Comparison of ENCODE assay signal across 35 cellular contexts in genomic region chr17:79648181-79648831, GRCh38. TPM values are rescaled to one million over a fixed set of nuclear protein-coding genes. Genes with fewer than 3 reads are reported as not detected.
DNase-seq lines count a peak whose midpoint lies in the region; FAIRE-seq and TF ChIP-seq lines count a peak whose summit lies in the region.
"Had no signal": no experiment of that assay in that cellular context is flagged by ENCODE, and none has a peak within 500 bp of the region (broad histone marks: within the 10 kb centered on the region; RNA-seq: fewer than 3 reads in every experiment).

No MANE protein-coding gene starts in this region.

- no peak overlapping the region for H2BK120ac ChIP-seq in neuronal stem cell (ENCODE audit: low read depth, low read length)

- no peaks in the 10 kb centered on the region for H3K9me3 Mint-ChIP-seq in activated CD4-positive, alpha-beta memory T cell treated with anti-CD3 and anti-CD28 coated beads, Interleukin-2, amount 10 ng/mL, durations not matched to agents 7 days and 5 days
- H3K9me3 Mint-ChIP-seq in activated CD4-positive, alpha-beta memory T cell treated with anti-CD3 and anti-CD28 coated beads for 36 hours, result no peaks in the 10 kb centered on the region
- peaks cover 9% of the 10 kb centered on the region for H3K9me3 Mint-ChIP-seq in type B pancreatic cell
- H3K9me3 Mint-ChIP-seq: natural killer cell treated with Interleukin-12 subunit alpha and Interleukin-12 subunit beta and Interleukin-15 and Interleukin-18, amount 100 ng/mL, for 72 hours had no signal

- no peak overlapping the region for H2BK12ac ChIP-seq in neuronal stem cell (ENCODE audit: low read length)

- intact Hi-C loops in activated CD4-positive, alpha-beta memory T cell treated with anti-CD3 and anti-CD28 coated beads for 36 hours (cut with micrococcal nuclease), result no loop called here

- H3K9ac ChIP-seq in neuronal stem cell (ENCODE audit: low read depth, low read length, poor library complexity), result no peak overlapping the region

- CTCF ChIA-PET in activated CD4-positive, alpha-beta memory T cell treated with anti-CD3 and anti-CD28 coated beads, Interleukin-2, amount 10 ng/mL, durations not matched to agents 7 days and 5 days (lab: Charles Lee), result no interaction called here
- CTCF ChIA-PET in activated CD4-positive, alpha-beta memory T cell treated with anti-CD3 and anti-CD28 coated beads for 36 hours (lab: Charles Lee), result interaction anchor here (0.7 kb wide), 1 partner anchor 248 kb away, joined by 4 read pairs; no protein-coding TSS in a partner anchor

- no peak for TF ChIP-seq POLR2A in H54 (IDR thresholded peaks at IDR 0.05; ENCODE audit: low read depth, low read length)

- no peak for TF ChIP-seq CTCF in coronary artery (IDR thresholded peaks at IDR 0.05)
- TF ChIP-seq CTCF in type B pancreatic cell (conservative IDR thresholded peaks at IDR 0.05), result no peak

- POLR2A ChIA-PET in activated CD4-positive, alpha-beta memory T cell treated with anti-CD3 and anti-CD28 coated beads, Interleukin-2, amount 10 ng/mL, durations not matched to agents 7 days and 5 days (lab: Charles Lee), result interaction anchor here (0.6 kb wide), 1 partner anchor 113 kb away, joined by 4 read pairs; no protein-coding TSS in a partner anchor
- POLR2A ChIA-PET in activated CD4-positive, alpha-beta memory T cell treated with anti-CD3 and anti-CD28 coated beads for 36 hours (lab: Charles Lee), result no interaction called here

- H2BK5ac ChIP-seq in neuronal stem cell (ENCODE audit: low read length), result peak overlapping the region; percentile 29

- no peak overlapping the region for H3K4me2 ChIP-seq in neuronal stem cell (ENCODE audit: insufficient read depth, low read length, poor library complexity, severe bottlenecking)
- H3K4me2 ChIP-seq: hepatocyte had no signal

- H4K8ac ChIP-seq in neuronal stem cell (ENCODE audit: low read depth, low read length), result peak overlapping the region; percentile 17

- H3K36me3 ChIP-seq in neuronal stem cell (replicated peaks in 1 of 2; ENCODE audit: control insufficient read depth in 2 of 2, insufficient read depth in 2 of 2, low read length in 2 of 2), result no peaks in the 10 kb centered on the region
- H3K36me3 ChIP-seq: tibial nerve had no signal

- H3K4ac ChIP-seq in neuronal stem cell (ENCODE audit: low read length), result no peak overlapping the region

- H3K27ac ChIP-seq in coronary artery, result no peak overlapping the region
- H3K27ac ChIP-seq in neuronal stem cell (replicated peaks; ENCODE audit: low read length), result no peak overlapping the region
- H3K27ac ChIP-seq: 22Rv1, hepatocyte, tibial nerve, VCaP had no signal

- no peak overlapping the region for H3K27ac Mint-ChIP-seq in activated CD4-positive, alpha-beta memory T cell treated with anti-CD3 and anti-CD28 coated beads, Interleukin-2, amount 10 ng/mL, durations not matched to agents 7 days and 5 days
- no peak overlapping the region for H3K27ac Mint-ChIP-seq in activated CD4-positive, alpha-beta memory T cell treated with anti-CD3 and anti-CD28 coated beads for 36 hours
- no peak overlapping the region for H3K27ac Mint-ChIP-seq in type B pancreatic cell
- H3K27ac Mint-ChIP-seq: activated naive CD4-positive, alpha-beta T cell treated with anti-CD3 and anti-CD28 coated beads for 36 hours; activated T-cell treated with anti-CD3 and anti-CD28 coated beads, Interleukin-2, amount 50 U/mL, for 72 hours; CD14-positive monocyte; natural killer cell treated with Interleukin-12 subunit alpha and Interleukin-12 subunit beta and Interleukin-15 and Interleukin-18, amount 100 ng/mL, for 72 hours had no signal

- H3K4me3 ChIP-seq in coronary artery (no peak overlapping the region), neuronal stem cell (ENCODE audit: low read length in 2 of 2) (no peak overlapping the region)
- H3K4me3 ChIP-seq: hepatocyte, tibial nerve had no signal

- no peak for FAIRE-seq in H54 (lab: Jason Lieb, UNC)
- FAIRE-seq: endothelial cell of umbilical vein, G401.6, RCC 7860 had no signal

- peak overlapping the region; percentile 90 for H2AK5ac ChIP-seq in neuronal stem cell (ENCODE audit: low read depth, low read length)

- peak overlapping the region; percentile 3 for H2BK15ac ChIP-seq in neuronal stem cell (ENCODE audit: low read length)

- peak; percentile 9 for DNase-seq in activated CD4-positive, alpha-beta memory T cell treated with anti-CD3 and anti-CD28 coated beads, Interleukin-2, amount 10 ng/mL, durations not matched to agents 7 days and 5 days
- DNase-seq in activated CD4-positive, alpha-beta memory T cell treated with anti-CD3 and anti-CD28 coated beads for 36 hours, result no peak
- DNase-seq in coronary artery (ENCODE audit: low spot score) (peak; percentile 41), neuronal stem cell (ENCODE audit: low spot score) (no peak), type B pancreatic cell (ENCODE audit: extremely low spot score, unreplicated experiment) (peak; percentile 60), H54 (ENCODE audit: insufficient read length, low spot score) (no peak), putamen (ENCODE audit: low spot score) (no peak), amniotic stem cell (lab: John Stamatoyannopoulos, UW) (no peak)
- DNase-seq: activated CD4-positive, alpha-beta T cell treated with anti-CD3 and anti-CD28 coated beads for 48 hours; activated naive CD4-positive, alpha-beta T cell treated with anti-CD3 and anti-CD28 coated beads for 36 hours; activated T-cell treated with anti-CD3 and anti-CD28 coated beads, Interleukin-2, amount 50 U/mL, for 72 hours; cerebellar nuclear complex; DMS79; IMR-90; NCI-H146; NCI-H2107; NCI-H446; NCI-H774; SIG-M5; stimulated activated CD4-positive, alpha-beta T cell treated with anti-CD3 and anti-CD28 coated beads, Interleukin-1b, Interleukin-23, amount 100 ng/mL, for 48 hours; stimulated activated CD8-positive, alpha-beta memory T cell treated with anti-CD3 and anti-CD28 coated beads, Interleukin-4, amount 100 ng/mL, for 48 hours had no signal

- no peaks in the 10 kb centered on the region for H3K36me3 Mint-ChIP-seq in activated CD4-positive, alpha-beta memory T cell treated with anti-CD3 and anti-CD28 coated beads, Interleukin-2, amount 10 ng/mL, durations not matched to agents 7 days and 5 days (ENCODE audit: low read depth)
- no peaks in the 10 kb centered on the region for H3K36me3 Mint-ChIP-seq in activated CD4-positive, alpha-beta memory T cell treated with anti-CD3 and anti-CD28 coated beads for 36 hours
- no peaks in the 10 kb centered on the region for H3K36me3 Mint-ChIP-seq in type B pancreatic cell
- H3K36me3 Mint-ChIP-seq: brain, CD14-positive monocyte had no signal

- no peaks in the 10 kb centered on the region for H3K4me1 ChIP-seq in neuronal stem cell (ENCODE audit: control insufficient read depth in 2 of 2, insufficient read depth in 1 of 2, low read depth in 1 of 2, low read length in 2 of 2)
- H3K4me1 ChIP-seq: Caco-2, tibial nerve had no signal

- H3K79me1 ChIP-seq in neuronal stem cell (ENCODE audit: low read depth, low read length), result peaks cover 2% of the 10 kb centered on the region

- peak overlapping the region; percentile 57 for H3K18ac ChIP-seq in neuronal stem cell (ENCODE audit: low read length)

- no peak overlapping the region for H2AFZ ChIP-seq in neuronal stem cell (ENCODE audit: low read length)
- H2AFZ ChIP-seq: hepatocyte had no signal

- WGBS in neuronal stem cell (ENCODE audit: extremely low coverage in 2 of 2, insufficient read length in 2 of 2, insufficient replicate concordance in 1 of 2), 2 donors, result no CpG with 5 or more reads among the region's 14 CpGs

- peaks cover 0 to 15% (median 0%) of the 10 kb centered on the region in 3 experiments for H3K27me3 ChIP-seq in neuronal stem cell (ENCODE audit: control insufficient read depth in 3 of 3, insufficient read depth in 3 of 3, low read depth in 1 of 3, low read length in 3 of 3)

- H4K91ac ChIP-seq in neuronal stem cell (ENCODE audit: low read depth, low read length, poor library complexity), result no peak overlapping the region

- H3K9me3 ChIP-seq in neuronal stem cell (replicated peaks in 1 of 2; ENCODE audit: control insufficient read depth in 2 of 2, insufficient read depth in 1 of 2, low read depth in 1 of 2, low read length in 2 of 2), result no peaks in the 10 kb centered on the region

- H3K14ac ChIP-seq in neuronal stem cell (ENCODE audit: low read length), result no peak overlapping the region

- H3K4me1 Mint-ChIP-seq in activated CD4-positive, alpha-beta memory T cell treated with anti-CD3 and anti-CD28 coated beads, Interleukin-2, amount 10 ng/mL, durations not matched to agents 7 days and 5 days, result no peaks in the 10 kb centered on the region
- no peaks in the 10 kb centered on the region for H3K4me1 Mint-ChIP-seq in activated CD4-positive, alpha-beta memory T cell treated with anti-CD3 and anti-CD28 coated beads for 36 hours (ENCODE audit: low read depth)
- H3K4me1 Mint-ChIP-seq in type B pancreatic cell (ENCODE audit: unreplicated experiment), result peaks cover 14% of the 10 kb centered on the region
- H3K4me1 Mint-ChIP-seq: CD14-positive monocyte had no signal

- H3K4me3 Mint-ChIP-seq in activated CD4-positive, alpha-beta memory T cell treated with anti-CD3 and anti-CD28 coated beads, Interleukin-2, amount 10 ng/mL, durations not matched to agents 7 days and 5 days, result no peak overlapping the region
- no peak overlapping the region for H3K4me3 Mint-ChIP-seq in activated CD4-positive, alpha-beta memory T cell treated with anti-CD3 and anti-CD28 coated beads for 36 hours
- no peak overlapping the region for H3K4me3 Mint-ChIP-seq in type B pancreatic cell
- H3K4me3 Mint-ChIP-seq: activated naive CD4-positive, alpha-beta T cell treated with anti-CD3 and anti-CD28 coated beads for 36 hours; activated T-cell treated with anti-CD3 and anti-CD28 coated beads, Interleukin-2, amount 50 U/mL, for 72 hours; brain; CD14-positive monocyte; natural killer cell treated with Interleukin-12 subunit alpha and Interleukin-12 subunit beta and Interleukin-15 and Interleukin-18, amount 100 ng/mL, for 72 hours had no signal

- no peak overlapping the region for H3K23ac ChIP-seq in neuronal stem cell (ENCODE audit: low read depth, low read length, poor library complexity)

- H3K27me3 Mint-ChIP-seq in activated CD4-positive, alpha-beta memory T cell treated with anti-CD3 and anti-CD28 coated beads, Interleukin-2, amount 10 ng/mL, durations not matched to agents 7 days and 5 days, result peaks cover 22% of the 10 kb centered on the region
- peaks cover 24% of the 10 kb centered on the region for H3K27me3 Mint-ChIP-seq in activated CD4-positive, alpha-beta memory T cell treated with anti-CD3 and anti-CD28 coated beads for 36 hours
- peaks cover 33% of the 10 kb centered on the region for H3K27me3 Mint-ChIP-seq in type B pancreatic cell

RNA-seq across cellular contexts. Expression of gene RBFOX3, which starts 37.5 kb away (rescaled TPM):
- not detected for total RNA-seq in activated CD4-positive, alpha-beta memory T cell treated with anti-CD3 and anti-CD28 coated beads, Interleukin-2, amount 10 ng/mL, durations not matched to agents 7 days and 5 days
- total RNA-seq in activated CD4-positive, alpha-beta memory T cell treated with anti-CD3 and anti-CD28 coated beads for 36 hours, result not detected
- polyA plus RNA-seq in neuronal stem cell (2013, experiment 1 of 2), result 13.0 TPM
- polyA plus RNA-seq in neuronal stem cell (2013, experiment 2 of 2), result 12.5 TPM
- 1.6 and 2.0 TPM in 2 replicates for total RNA-seq in type B pancreatic cell (ENCODE audit: low replicate concordance)
- total RNA-seq: activated naive CD4-positive, alpha-beta T cell treated with anti-CD3 and anti-CD28 coated beads for 36 hours; endothelial cell of umbilical vein; hepatocyte; IMR-90; mammary epithelial cell; natural killer cell treated with Interleukin-12 subunit alpha and Interleukin-12 subunit beta and Interleukin-15 and Interleukin-18, amount 100 ng/mL, for 72 hours; osteoblast; T-helper 2 cell treated with Interferon-gamma antibody and Interleukin-4, amounts not matched to agents 100 ng/mL and 5 ng/mL, for 36 hours; tibial nerve had no signal
- polyA plus RNA-seq: CD14-positive monocyte, endothelial cell of umbilical vein, mammary epithelial cell had no signal

Comparison
In these comparisons a context has a peak if more than half of its experiments do, and no peak if none do; other contexts are left out.
1. DNase-seq: peak in activated CD4-positive, alpha-beta memory T cell treated with anti-CD3 and anti-CD28 coated beads, Interleukin-2, amount 10 ng/mL, durations not matched to agents 7 days and 5 days (single experiment), coronary artery (single experiment) and type B pancreatic cell (single experiment); none in activated CD4-positive, alpha-beta memory T cell treated with anti-CD3 and anti-CD28 coated beads for 36 hours (single experiment), neuronal stem cell (single experiment), H54 (single experiment), putamen (single experiment) and amniotic stem cell (single experiment).